1 cellular context compared by ENCODE assay signal in the genomic region with DNA sequence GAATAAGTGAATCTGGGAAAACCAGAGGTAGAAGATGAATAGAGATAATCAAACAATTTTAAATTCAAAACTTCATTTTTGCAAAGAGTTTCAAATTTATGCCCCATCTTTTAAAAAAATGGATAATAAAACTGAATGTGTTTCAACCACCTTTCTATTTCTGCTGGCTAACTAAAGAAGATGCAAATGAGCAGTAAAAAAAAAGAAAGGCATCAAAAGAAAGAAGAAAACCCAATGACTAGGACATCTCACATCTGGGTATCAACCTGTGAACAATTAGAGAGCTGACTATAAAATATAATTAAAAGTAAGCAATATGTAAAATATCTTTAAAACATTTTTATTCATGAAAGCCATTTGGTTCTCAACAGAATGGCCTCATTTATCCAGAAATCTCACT.
TF ChIP-seq lines count a peak whose summit lies in the region.

No MANE protein-coding gene starts in this region.

TF ChIP-seq in HepG2, 621 proteins besides CTCF, POLR2A, EP300 and RAD21 (continued from another document):
- TF ChIP-seq, protein P1, sequence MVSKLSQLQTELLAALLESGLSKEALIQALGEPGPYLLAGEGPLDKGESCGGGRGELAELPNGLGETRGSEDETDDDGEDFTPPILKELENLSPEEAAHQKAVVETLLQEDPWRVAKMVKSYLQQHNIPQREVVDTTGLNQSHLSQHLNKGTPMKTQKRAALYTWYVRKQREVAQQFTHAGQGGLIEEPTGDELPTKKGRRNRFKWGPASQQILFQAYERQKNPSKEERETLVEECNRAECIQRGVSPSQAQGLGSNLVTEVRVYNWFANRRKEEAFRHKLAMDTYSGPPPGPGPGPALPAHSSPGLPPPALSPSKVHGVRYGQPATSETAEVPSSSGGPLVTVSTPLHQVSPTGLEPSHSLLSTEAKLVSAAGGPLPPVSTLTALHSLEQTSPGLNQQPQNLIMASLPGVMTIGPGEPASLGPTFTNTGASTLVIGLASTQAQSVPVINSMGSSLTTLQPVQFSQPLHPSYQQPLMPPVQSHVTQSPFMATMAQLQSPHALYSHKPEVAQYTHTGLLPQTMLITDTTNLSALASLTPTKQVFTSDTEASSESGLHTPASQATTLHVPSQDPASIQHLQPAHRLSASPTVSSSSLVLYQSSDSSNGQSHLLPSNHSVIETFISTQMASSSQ (IDR thresholded peaks at IDR 0.05; ENCODE audit: low read depth), result no peak
- TF ChIP-seq, protein P1 (CRISPR knock-in tag; IDR thresholded peaks at IDR 0.05; ENCODE audit: borderline replicate concordance), result no peak
- no peak for TF ChIP-seq TEAD2 (CRISPR knock-in tag; IDR thresholded peaks at IDR 0.05)
- TF ChIP-seq SRSF9 (IDR thresholded peaks at IDR 0.05; ENCODE audit: borderline replicate concordance, insufficient read depth, low read depth, low read length, poor library complexity, severe bottlenecking), result no peak
- TF ChIP-seq KAT8 (CRISPR knock-in tag; IDR thresholded peaks at IDR 0.05), result no peak
- no peak for TF ChIP-seq ZNF501 (CRISPR knock-in tag; IDR thresholded peaks at IDR 0.05)
- no peak for TF ChIP-seq MAZ (IDR thresholded peaks at IDR 0.05; ENCODE audit: borderline replicate concordance, low read depth, low read length)
- TF ChIP-seq MAZ (CRISPR knock-in tag; IDR thresholded peaks at IDR 0.05; ENCODE audit: low read depth), result no peak
- TF ChIP-seq NR1H2 (CRISPR knock-in tag; IDR thresholded peaks at IDR 0.05; ENCODE audit: borderline replicate concordance, low read depth), result no peak
TF ChIP-seq in HepG2: peak in this region for 0.
